16 cellular contexts compared by ENCODE assay signal in genomic region chr2:153196378-153197058, GRCh38.
DNase-seq lines count a peak whose midpoint lies in the region; ATAC-seq, FAIRE-seq and TF ChIP-seq lines count a peak whose summit lies in the region.
"Had no signal": no experiment of that assay in that cellular context is flagged by ENCODE, and none has a peak within 500 bp of the region (broad histone marks: within the 10 kb centered on the region; RNA-seq: fewer than 3 reads in every experiment).

No MANE protein-coding gene starts in this region.

- H3K27ac ChIP-seq in right cardiac atrium (ENCODE audit: low read length) (no peak overlapping the region), HepG2 (ENCODE audit: extremely low read length, insufficient read depth, low read length) (no peak overlapping the region), neuronal stem cell (replicated peaks; ENCODE audit: low read length) (no peak overlapping the region), upper lobe of right lung (no peak overlapping the region)
- H3K27ac ChIP-seq: BLaER1 treated with 17β-estradiol and CSF1 and Interleukin-3, amounts not matched to agents 10 nM and 100 nM; GM23248 had no signal

- ATAC-seq in right cardiac atrium, result peak; percentile 21 to 29
- no peak for ATAC-seq in left ventricle myocardium superior
- peak; percentile 57 for ATAC-seq in HepG2
- ATAC-seq in upper lobe of right lung, result peak; percentile 34
- no peak for ATAC-seq in GM21619 (IDR thresholded peaks at IDR 0.05; ENCODE audit: unreplicated experiment)
- ATAC-seq in HG02588 (IDR thresholded peaks at IDR 0.05; ENCODE audit: unreplicated experiment), result no peak

- H3K4me2 ChIP-seq in HepG2 (ENCODE audit: low read depth, low read length), result no peak overlapping the region
- no peak overlapping the region for H3K4me2 ChIP-seq in neuronal stem cell (ENCODE audit: insufficient read depth, low read length, poor library complexity, severe bottlenecking)
- H3K4me2 ChIP-seq: BLaER1 treated with 17β-estradiol and CSF1 and Interleukin-3, amounts not matched to agents 10 nM and 100 nM had no signal

- peak overlapping the region; percentile 56 for H3K14ac ChIP-seq in neuronal stem cell (ENCODE audit: low read length)

- no peak for TF ChIP-seq POLR2A in HepG2 (IDR thresholded peaks at IDR 0.05; ENCODE audit: insufficient read depth in 1 of 2, low read depth in 2 of 2, low read length in 2 of 2)

- BruUV-seq in HepG2 (replicated peaks; lab: Mats Ljungman, UMichigan), result no TSS peak

- no peaks in the 10 kb centered on the region for H3K79me2 ChIP-seq in HepG2 (ENCODE audit: insufficient read depth, low read length)

- H3K27me3 ChIP-seq in right cardiac atrium (ENCODE audit: control insufficient read depth, insufficient read depth), result no peaks in the 10 kb centered on the region
- no peaks in the 10 kb centered on the region for H3K27me3 ChIP-seq in HepG2 (ENCODE audit: control insufficient read depth in 1 of 2, insufficient read depth in 2 of 2, low read length in 2 of 2)
- H3K27me3 ChIP-seq in neuronal stem cell (ENCODE audit: control insufficient read depth in 3 of 3, insufficient read depth in 3 of 3, low read depth in 1 of 3, low read length in 3 of 3), result peaks cover 0 to 2% (median 0%) of the 10 kb centered on the region in 3 experiments
- no peaks in the 10 kb centered on the region for H3K27me3 ChIP-seq in upper lobe of right lung
- H3K27me3 ChIP-seq: BLaER1 treated with 17β-estradiol and CSF1 and Interleukin-3, amounts not matched to agents 10 nM and 100 nM had no signal

- H2AK5ac ChIP-seq in neuronal stem cell (ENCODE audit: low read depth, low read length), result peak overlapping the region; percentile 46

- H3K18ac ChIP-seq in neuronal stem cell (ENCODE audit: low read length), result no peak overlapping the region

- no peak for TF ChIP-seq RAD21 in HepG2 (CRISPR knock-in tag; IDR thresholded peaks at IDR 0.05)

- H2BK120ac ChIP-seq in neuronal stem cell (ENCODE audit: low read depth, low read length), result peak overlapping the region; percentile 28

- FAIRE-seq in HepG2 (lab: Jason Lieb, UNC), result no peak
- FAIRE-seq: GM19239 had no signal

- CTCF ChIA-PET in HepG2 (lab: Yijun Ruan, JAX; ENCODE audit: low intra/inter-chr PET ratio, low total read pairs), result no interaction called here

- H4K91ac ChIP-seq in neuronal stem cell (ENCODE audit: low read depth, low read length, poor library complexity), result no peak overlapping the region

- H3K4me1 ChIP-seq in right cardiac atrium (ENCODE audit: control insufficient read depth, insufficient read depth, low read length) (no peaks in the 10 kb centered on the region), HepG2 (ENCODE audit: insufficient read depth, low read length) (no peaks in the 10 kb centered on the region), neuronal stem cell (ENCODE audit: control insufficient read depth in 2 of 2, insufficient read depth in 1 of 2, low read depth in 1 of 2, low read length in 2 of 2) (no peaks in the 10 kb centered on the region), upper lobe of right lung (no peaks in the 10 kb centered on the region)
- H3K4me1 ChIP-seq: BLaER1 treated with 17β-estradiol and CSF1 and Interleukin-3, amounts not matched to agents 10 nM and 100 nM had no signal

- H3K79me1 ChIP-seq in neuronal stem cell (ENCODE audit: low read depth, low read length), result peaks cover 2% of the 10 kb centered on the region

- no peak overlapping the region for H3K4ac ChIP-seq in neuronal stem cell (ENCODE audit: low read length)

- H4K20me1 ChIP-seq in HepG2 (ENCODE audit: insufficient read depth, low read length), result no peaks in the 10 kb centered on the region
- H4K20me1 ChIP-seq: BLaER1 treated with 17β-estradiol and CSF1 and Interleukin-3, amounts not matched to agents 10 nM and 100 nM had no signal

- no peak for TF ChIP-seq EP300 in HepG2 (IDR thresholded peaks at IDR 0.05; ENCODE audit: low read depth in 2 of 2, low read length in 2 of 2)
- no peak for TF ChIP-seq EP300 in HepG2 (CRISPR knock-in tag; IDR thresholded peaks at IDR 0.05; ENCODE audit: borderline replicate concordance)

- no peak overlapping the region for H2BK15ac ChIP-seq in neuronal stem cell (ENCODE audit: low read length)

- H3K23ac ChIP-seq in neuronal stem cell (ENCODE audit: low read depth, low read length, poor library complexity), result no peak overlapping the region

- POLR2A ChIA-PET in HepG2 (lab: Yijun Ruan, JAX), result no interaction called here

- 76% methylated on average over 8 of the region's 8 CpGs for WGBS in right cardiac atrium
- 15% methylated on average over 5 of the region's 8 CpGs for WGBS in HepG2 (ENCODE audit: low lambda C conversion rate)
- no CpG with 5 or more reads among the region's 8 CpGs for WGBS in neuronal stem cell (ENCODE audit: extremely low coverage in 2 of 2, insufficient read length in 2 of 2, insufficient replicate concordance in 1 of 2), 2 donors

- H3K9me3 ChIP-seq in right cardiac atrium (ENCODE audit: control insufficient read depth, low read length) (no peaks in the 10 kb centered on the region), HepG2 (ENCODE audit: low read length) (no peaks in the 10 kb centered on the region), neuronal stem cell (replicated peaks in 1 of 2; ENCODE audit: control insufficient read depth in 2 of 2, insufficient read depth in 1 of 2, low read depth in 1 of 2, low read length in 2 of 2) (peaks cover 0 to 2% of the 10 kb centered on the region in 2 donors), upper lobe of right lung (no peaks in the 10 kb centered on the region)

- H4K8ac ChIP-seq in neuronal stem cell (ENCODE audit: low read depth, low read length), result no peak overlapping the region

- no peak overlapping the region for H2BK5ac ChIP-seq in neuronal stem cell (ENCODE audit: low read length)

- TF ChIP-seq CTCF in HepG2 (CRISPR knock-in tag; IDR thresholded peaks at IDR 0.05) (no peak), upper lobe of right lung (IDR thresholded peaks at IDR 0.05) (no peak)

- no peak overlapping the region for H2AFZ ChIP-seq in HepG2 (ENCODE audit: low read length)
- no peak overlapping the region for H2AFZ ChIP-seq in neuronal stem cell (ENCODE audit: low read length)
- H2AFZ ChIP-seq: GM23248 had no signal

- no peak overlapping the region for H2BK12ac ChIP-seq in neuronal stem cell (ENCODE audit: low read length)

- no peaks in the 10 kb centered on the region for H3K36me3 ChIP-seq in HepG2 (replicated peaks in 1 of 2; ENCODE audit: control insufficient read depth in 1 of 2, insufficient read depth in 2 of 2, low read length in 2 of 2)
- no peaks in the 10 kb centered on the region for H3K36me3 ChIP-seq in neuronal stem cell (replicated peaks in 1 of 2; ENCODE audit: control insufficient read depth in 2 of 2, insufficient read depth in 2 of 2, low read length in 2 of 2)
- no peaks in the 10 kb centered on the region for H3K36me3 ChIP-seq in upper lobe of right lung
- H3K36me3 ChIP-seq: BLaER1 treated with 17β-estradiol and CSF1 and Interleukin-3, amounts not matched to agents 10 nM and 100 nM had no signal

- H3K9ac ChIP-seq in HepG2 (ENCODE audit: insufficient read depth, low read depth, low read length), result no peak overlapping the region
- H3K9ac ChIP-seq in neuronal stem cell (ENCODE audit: low read depth, low read length, poor library complexity), result no peak overlapping the region
- H3K9ac ChIP-seq: BLaER1 treated with 17β-estradiol and CSF1 and Interleukin-3, amounts not matched to agents 10 nM and 100 nM; GM23248 had no signal

- H3K4me3 ChIP-seq in right cardiac atrium (ENCODE audit: low read length), result no peak overlapping the region
- H3K4me3 ChIP-seq in HepG2 (replicated peaks in 1 of 3; ENCODE audit: insufficient read depth in 1 of 3, low read depth in 2 of 3, low read length in 3 of 3), result no peak overlapping the region
- H3K4me3 ChIP-seq in neuronal stem cell (ENCODE audit: low read length in 2 of 2), result no peak overlapping the region
- H3K4me3 ChIP-seq in upper lobe of right lung, result no peak overlapping the region
- H3K4me3 ChIP-seq: BLaER1 treated with 17β-estradiol and CSF1 and Interleukin-3, amounts not matched to agents 10 nM and 100 nM; GM23248 had no signal

- no peak for DNase-seq in right cardiac atrium
- no peak for DNase-seq in left ventricle myocardium superior
- no peak for DNase-seq in HepG2 (ENCODE audit: low spot score)
- DNase-seq in neuronal stem cell (ENCODE audit: low spot score), result no peak
- no peak for DNase-seq in upper lobe of right lung
- no peak for DNase-seq in stimulated activated CD4-positive, alpha-beta T cell treated with anti-CD3 and anti-CD28 coated beads, Interleukin-4, amount 100 ng/mL, for 4 hours
- DNase-seq: ACHN; CD4-positive, CD25-positive, alpha-beta regulatory T cell; DMS53; GF-D8; GM23248; H7 had no signal

- in situ Hi-C loops in HepG2 (cut with HindIII; ENCODE audit: extremely low pct_ligation_motif_present, low pct_unique_long_range_greater_than_20kb), result no loop called here

- intact Hi-C loops in right cardiac atrium (cut with DNase I) (no loop called here), left ventricle myocardium superior (cut with micrococcal nuclease) (no loop called here), HepG2 (cut with micrococcal nuclease; ENCODE audit: unreplicated experiment) (no loop called here), upper lobe of right lung (cut with DNase I) (no loop called here)

TF ChIP-seq in HepG2, 621 proteins besides CTCF, POLR2A, EP300 and RAD21 (continues in another document):
- no peak for TF ChIP-seq SUZ12 (IDR thresholded peaks at IDR 0.05; ENCODE audit: low read depth, low read length)
- no peak for TF ChIP-seq NR3C1 (CRISPR knock-in tag; IDR thresholded peaks at IDR 0.05)
- TF ChIP-seq FOSL1 (CRISPR knock-in tag; IDR thresholded peaks at IDR 0.05; ENCODE audit: borderline replicate concordance), result no peak
- TF ChIP-seq KLF13 (CRISPR knock-in tag; IDR thresholded peaks at IDR 0.05), result no peak
- no peak for TF ChIP-seq ZSCAN31 (CRISPR knock-in tag; IDR thresholded peaks at IDR 0.05; ENCODE audit: low read depth)
- TF ChIP-seq MXD4 (CRISPR knock-in tag; IDR thresholded peaks at IDR 0.05), result no peak
- TF ChIP-seq PAWR (CRISPR knock-in tag; IDR thresholded peaks at IDR 0.05; ENCODE audit: borderline replicate concordance), result no peak
- TF ChIP-seq IKZF1 (IDR thresholded peaks at IDR 0.05), result no peak
- no peak for TF ChIP-seq HMGA1 (CRISPR knock-in tag; conservative IDR thresholded peaks at IDR 0.05)
- TF ChIP-seq PCBP1 (IDR thresholded peaks at IDR 0.05; ENCODE audit: borderline replicate concordance, low read depth, low read length), result no peak
- no peak for TF ChIP-seq ZNF329 (CRISPR knock-in tag; IDR thresholded peaks at IDR 0.05; ENCODE audit: low read depth)
- TF ChIP-seq DMAP1 (CRISPR knock-in tag; IDR thresholded peaks at IDR 0.05), result no peak
- no peak for TF ChIP-seq ZNF776 (CRISPR knock-in tag; IDR thresholded peaks at IDR 0.05)

Comparison
In these comparisons a context has a peak if more than half of its experiments do, and no peak if none do; other contexts are left out.
1. ATAC-seq: peak in right cardiac atrium (2 of 2), HepG2 (single experiment) and upper lobe of right lung (single experiment); none in left ventricle myocardium superior (single experiment), GM21619 (single experiment) and HG02588 (single experiment).